1 cellular context compared by ENCODE assay signal in genomic region chr4:83247415-83248357, GRCh38.
TF ChIP-seq lines count a peak whose summit lies in the region.

No MANE protein-coding gene starts in this region.

TF ChIP-seq in A549, 52 proteins besides CTCF, POLR2A, EP300 and RAD21 (continued from another document):
- TF ChIP-seq ELK1 (IDR thresholded peaks at IDR 0.05; ENCODE audit: low read depth, low read length) (no peak), TP53 (CRISPR knock-in tag; IDR thresholded peaks at IDR 0.05) (no peak), ZC3H11A (IDR thresholded peaks at IDR 0.05) (no peak), FOSL2 (IDR thresholded peaks at IDR 0.05) (no peak), FOSL2 (CRISPR knock-in tag; IDR thresholded peaks at IDR 0.05) (no peak), EHF (CRISPR knock-in tag; IDR thresholded peaks at IDR 0.05) (no peak), HEYL (CRISPR knock-in tag; IDR thresholded peaks at IDR 0.05) (no peak), PHF8 (IDR thresholded peaks at IDR 0.05; ENCODE audit: borderline replicate concordance, low read depth) (no peak), HES2 (IDR thresholded peaks at IDR 0.05) (no peak), HOXB13 (CRISPR knock-in tag; IDR thresholded peaks at IDR 0.05; ENCODE audit: low read depth) (no peak), HOXB5 (CRISPR knock-in tag; IDR thresholded peaks at IDR 0.05) (no peak), RARB (CRISPR knock-in tag; IDR thresholded peaks at IDR 0.05) (no peak), FOXS1 (CRISPR knock-in tag; IDR thresholded peaks at IDR 0.05) (no peak), BCL3 (IDR thresholded peaks at IDR 0.05) (no peak)
